Comparison of ENCODE assay signal across 10 cellular contexts in the genomic region with DNA sequence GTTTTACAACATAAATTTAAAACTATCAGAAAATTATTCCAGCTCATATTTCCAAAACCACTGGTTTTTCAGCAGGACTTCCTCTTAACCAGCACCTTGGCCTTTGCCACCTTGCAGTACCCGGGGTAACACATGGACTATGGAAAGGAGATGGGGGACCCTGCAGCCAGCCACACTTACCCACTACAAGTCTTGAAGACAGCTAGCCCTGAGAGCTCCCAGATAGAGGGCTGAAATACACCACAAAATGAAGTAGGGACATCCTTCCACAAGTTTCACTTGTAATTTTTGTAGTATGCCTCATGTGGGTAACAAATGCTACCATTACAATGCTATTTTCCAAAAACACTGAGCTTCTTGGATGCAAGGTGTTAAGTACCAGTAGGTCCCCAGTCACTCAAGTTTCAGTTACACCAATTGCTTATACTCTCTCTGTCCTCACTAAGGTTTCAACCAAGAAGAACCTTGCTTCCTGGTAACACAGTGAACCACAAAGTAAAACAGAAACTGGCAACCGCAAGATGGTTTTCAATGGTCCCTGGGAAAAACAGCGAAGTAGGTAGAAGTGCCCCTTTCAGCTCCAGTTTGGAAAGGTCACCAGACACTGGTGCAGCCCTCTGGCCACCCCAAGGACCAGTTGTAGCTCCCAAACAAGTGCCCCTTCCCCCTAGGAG.
DNase-seq lines count a peak whose midpoint lies in the region; ATAC-seq and TF ChIP-seq lines count a peak whose summit lies in the region.
"Had no signal": no experiment of that assay in that cellular context is flagged by ENCODE, and none has a peak within 500 bp of the region (broad histone marks: within the 10 kb centered on the region; RNA-seq: fewer than 3 reads in every experiment).

No MANE protein-coding gene starts in this region.

- DNase-seq in CD1c-positive myeloid dendritic cell (ENCODE audit: extremely low spot score) (peak; percentile 4), NCI-H1105 (lab: John Stamatoyannopoulos, UW) (no peak), nephron progenitor cell (no peak), GM19238 (ENCODE audit: insufficient read length, low spot score) (no peak), middle frontal gyrus (ENCODE audit: extremely low spot score, low spot score) (no peak)
- peak; percentile 51 for DNase-seq in activated CD8-positive, alpha-beta T cell treated with anti-CD3 and anti-CD28 coated beads for 36 hours
- DNase-seq: activated CD4-positive, alpha-beta T cell treated with anti-CD3 and anti-CD28 coated beads, Interleukin-2, amount 50 U/mL, for 1 hour; testis had no signal

- H3K4me3 Mint-ChIP-seq in activated CD8-positive, alpha-beta T cell treated with anti-CD3 and anti-CD28 coated beads for 36 hours, result no peak overlapping the region
- H3K4me3 Mint-ChIP-seq in nephron progenitor cell, result no peak overlapping the region

- H3K9me3 Mint-ChIP-seq in activated CD8-positive, alpha-beta T cell treated with anti-CD3 and anti-CD28 coated beads for 36 hours, result no peaks in the 10 kb centered on the region
- no peaks in the 10 kb centered on the region for H3K9me3 Mint-ChIP-seq in nephron progenitor cell

- intact Hi-C loops in activated CD8-positive, alpha-beta T cell treated with anti-CD3 and anti-CD28 coated beads for 36 hours (cut with micrococcal nuclease), result loop anchor here (2.0 kb wide), 1 partner anchor 28 kb away; no protein-coding TSS in a partner anchor

- no peak overlapping the region for H3K27ac Mint-ChIP-seq in activated CD8-positive, alpha-beta T cell treated with anti-CD3 and anti-CD28 coated beads for 36 hours
- no peak overlapping the region for H3K27ac Mint-ChIP-seq in nephron progenitor cell

- ATAC-seq in GM19023 (IDR thresholded peaks at IDR 0.05; ENCODE audit: unreplicated experiment), result peak; percentile 33
- peak; percentile 39 for ATAC-seq in HG03039 (IDR thresholded peaks at IDR 0.05; ENCODE audit: unreplicated experiment)
- peak; percentile 60 for ATAC-seq in activated CD8-positive, alpha-beta T cell treated with anti-CD3 and anti-CD28 coated beads for 36 hours

- POLR2A ChIA-PET in activated CD8-positive, alpha-beta T cell treated with anti-CD3 and anti-CD28 coated beads for 36 hours (lab: Charles Lee), result interaction anchor here (0.7 to 1.8 kb wide), 8 partner anchors 10 to 124 kb away, joined by 3 to 6 read pairs (median 4); no protein-coding TSS in a partner anchor

- TF ChIP-seq CTCF in activated CD8-positive, alpha-beta T cell treated with anti-CD3 and anti-CD28 coated beads for 36 hours (IDR thresholded peaks at IDR 0.05), result no peak
- TF ChIP-seq CTCF in nephron progenitor cell (IDR thresholded peaks at IDR 0.05), result no peak

- peaks cover 61% of the 10 kb centered on the region for H3K4me1 Mint-ChIP-seq in activated CD8-positive, alpha-beta T cell treated with anti-CD3 and anti-CD28 coated beads for 36 hours (ENCODE audit: low read depth)
- no peaks in the 10 kb centered on the region for H3K4me1 Mint-ChIP-seq in nephron progenitor cell

- CTCF ChIA-PET in activated CD8-positive, alpha-beta T cell treated with anti-CD3 and anti-CD28 coated beads for 36 hours (lab: Charles Lee), result interaction anchor here (1.0 to 1.6 kb wide), 5 partner anchors 9 to 41 kb away, joined by 3 to 6 read pairs (median 5); no protein-coding TSS in a partner anchor

- H3K27me3 Mint-ChIP-seq in activated CD8-positive, alpha-beta T cell treated with anti-CD3 and anti-CD28 coated beads for 36 hours, result no peaks in the 10 kb centered on the region
- H3K27me3 Mint-ChIP-seq in nephron progenitor cell (ENCODE audit: low read depth, poor library complexity), result no peaks in the 10 kb centered on the region

- H3K36me3 Mint-ChIP-seq in activated CD8-positive, alpha-beta T cell treated with anti-CD3 and anti-CD28 coated beads for 36 hours (ENCODE audit: low read depth), result no peaks in the 10 kb centered on the region
- H3K36me3 Mint-ChIP-seq in nephron progenitor cell (ENCODE audit: low read depth), result no peaks in the 10 kb centered on the region

Comparison
In these comparisons a context has a peak if more than half of its experiments do, and no peak if none do; other contexts are left out.
1. DNase-seq: peak in CD1c-positive myeloid dendritic cell (single experiment) and activated CD8-positive, alpha-beta T cell treated with anti-CD3 and anti-CD28 coated beads for 36 hours (single experiment); none in NCI-H1105 (single experiment), nephron progenitor cell (single experiment), GM19238 (single experiment) and middle frontal gyrus (single experiment).
2. Peak in every context shown above with its lines, with median percentiles within 50 percentile points of each other: ATAC-seq.